In the genomic region with DNA sequence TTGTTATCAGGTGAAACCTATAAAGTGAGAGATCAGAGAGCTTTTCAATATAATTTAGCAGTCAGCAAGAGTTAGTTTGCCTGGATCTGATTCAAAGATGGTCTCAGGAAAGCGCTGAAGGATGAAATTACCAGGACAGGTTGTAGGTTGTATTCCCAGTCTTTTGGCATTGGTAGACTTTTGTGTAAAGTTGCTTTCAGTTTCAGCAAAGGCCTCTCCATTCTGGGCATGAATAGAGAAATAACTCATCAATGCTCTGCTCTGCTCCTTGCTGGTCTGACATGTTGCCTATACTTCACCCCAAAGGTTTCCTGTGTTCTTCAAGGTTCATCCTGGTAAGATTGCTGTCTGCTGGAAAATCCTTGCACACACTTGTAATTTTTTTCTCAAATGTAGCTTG, we compare ENCODE assay signal across 21 cellular contexts.
"Had no signal": no experiment of that assay in that cellular context is flagged by ENCODE, and none has a peak within 500 bp of the region (broad histone marks: within the 10 kb centered on the region; RNA-seq: fewer than 3 reads in every experiment).

No MANE protein-coding gene starts in this region.

- H3K4me2 ChIP-seq: PC-9 had no signal

- H3K9me3 ChIP-seq: MG63, Peyer's patch, SJCRH30 had no signal

- H3K27me3 ChIP-seq: MG63, Peyer's patch had no signal

- H2AFZ ChIP-seq: PC-9 had no signal

- H3K4me3 ChIP-seq: MG63, PC-9, Peyer's patch, SJCRH30 had no signal

- DNase-seq: IMR-90, Karpas-422, KG1, MG63, NCI-H1092, NCI-H1105 treated with DMSO at 0.1 percent for 48 hours, NCI-H1417 treated with DMSO at 0.1 percent for 48 hours, NCI-H1694 treated with DMSO at 0.1 percent for 48 hours, NCI-H1930, NCI-H2081, NCI-H2171 treated with DMSO at 0.1 percent for 48 hours, NCI-H345, NCI-H526 treated with DMSO at 0.1 percent for 48 hours, NCI-H748 treated with DMSO at 0.1 percent for 48 hours, OCI-M1, PC-9, Peyer's patch, SHP77 treated with DMSO at 0.1 percent for 48 hours, SJCRH30 had no signal

- ATAC-seq: Right ventricle myocardium inferior, SK-N-SH treated with all-trans-retinoic acid at 6 μM for 48 hours had no signal

- H3K27ac ChIP-seq: PC-9, Peyer's patch, SJCRH30 had no signal

- H3K36me3 ChIP-seq: MG63, Peyer's patch, SJCRH30 had no signal

- H3K4me1 ChIP-seq: Peyer's patch, SJCRH30 had no signal
